ENCODE assay signal across 25 cellular contexts in the genomic region with DNA sequence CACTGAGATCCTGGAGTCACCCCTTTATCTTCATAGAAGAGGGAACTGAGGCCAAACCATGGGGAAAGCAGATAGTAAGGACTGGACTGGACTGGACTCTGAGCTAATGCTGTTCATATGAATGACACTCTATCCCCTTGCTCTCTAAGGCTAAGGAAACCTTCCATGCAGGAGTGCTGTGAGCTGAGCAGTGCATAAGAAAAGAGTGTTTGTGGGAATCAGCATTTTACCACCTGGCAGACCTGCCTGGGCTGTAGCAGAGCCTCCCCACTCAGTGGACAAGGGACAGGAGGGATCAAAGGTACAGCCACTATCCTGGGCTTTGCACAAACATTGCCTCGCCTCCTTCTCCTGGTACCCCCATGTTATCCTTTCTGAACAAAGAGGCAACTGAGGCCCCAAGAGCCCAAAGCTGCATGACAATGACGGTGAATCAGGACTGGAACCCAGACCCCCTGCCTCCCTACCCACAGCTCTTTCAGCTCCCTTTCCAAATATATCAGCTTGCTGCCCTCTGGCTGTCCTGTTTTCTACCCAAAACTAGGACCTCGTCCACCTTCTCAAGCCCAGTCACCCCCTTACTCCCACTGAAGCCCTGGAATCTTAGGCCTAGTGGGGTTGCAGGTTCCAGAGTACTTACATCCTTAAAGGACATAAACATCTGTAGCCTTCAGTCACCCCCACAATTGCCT.
"Had no signal": no experiment of that assay in that cellular context is flagged by ENCODE, and none has a peak within 500 bp of the region (broad histone marks: within the 10 kb centered on the region; RNA-seq: fewer than 3 reads in every experiment).

No MANE protein-coding gene starts in this region.

- H3K4me3 ChIP-seq: adrenal gland, MG63, Peyer's patch, SJCRH30 had no signal

- H3K4me1 Mint-ChIP-seq: activated CD4-positive, alpha-beta T cell treated with anti-CD3 and anti-CD28 coated beads for 36 hours; activated naive CD4-positive, alpha-beta T cell treated with anti-CD3 and anti-CD28 coated beads, Interleukin-2, amount 10 ng/mL, durations not matched to agents 7 days and 5 days; activated naive CD8-positive, alpha-beta T cell treated with anti-CD3 and anti-CD28 coated beads, Interleukin-2, amount 10 ng/mL, durations not matched to agents 7 days and 5 days; activated T-helper 17 cell treated with anti-CD3 and anti-CD28 coated beads, Interleukin-2, amount 50 U/mL, for 72 hours; T-cell had no signal

- H3K4me1 ChIP-seq: Peyer's patch, SJCRH30 had no signal

- H3K4me3 Mint-ChIP-seq: activated CD4-positive, alpha-beta memory T cell treated with anti-CD3 and anti-CD28 coated beads, Interleukin-2, amount 10 ng/mL, durations not matched to agents 7 days and 5 days; activated CD4-positive, alpha-beta T cell treated with anti-CD3 and anti-CD28 coated beads for 36 hours; activated naive CD4-positive, alpha-beta T cell treated with anti-CD3 and anti-CD28 coated beads, Interleukin-2, amount 10 ng/mL, durations not matched to agents 7 days and 5 days; activated naive CD8-positive, alpha-beta T cell treated with anti-CD3 and anti-CD28 coated beads, Interleukin-2, amount 10 ng/mL, durations not matched to agents 7 days and 5 days; activated T-helper 17 cell treated with anti-CD3 and anti-CD28 coated beads, Interleukin-2, amount 50 U/mL, for 72 hours; T-cell had no signal

- H3K36me3 ChIP-seq: adrenal gland, MG63, Peyer's patch, SJCRH30 had no signal

- ATAC-seq: activated CD4-positive, alpha-beta T cell treated with anti-CD3 and anti-CD28 coated beads for 36 hours; activated T-helper 17 cell treated with anti-CD3 and anti-CD28 coated beads, Interleukin-2, amount 50 U/mL, for 72 hours; T-cell had no signal

- H3K27ac Mint-ChIP-seq: activated CD4-positive, alpha-beta memory T cell treated with anti-CD3 and anti-CD28 coated beads, Interleukin-2, amount 10 ng/mL, durations not matched to agents 7 days and 5 days; activated CD4-positive, alpha-beta T cell treated with anti-CD3 and anti-CD28 coated beads for 36 hours; activated naive CD4-positive, alpha-beta T cell treated with anti-CD3 and anti-CD28 coated beads, Interleukin-2, amount 10 ng/mL, durations not matched to agents 7 days and 5 days; activated naive CD8-positive, alpha-beta T cell treated with anti-CD3 and anti-CD28 coated beads, Interleukin-2, amount 10 ng/mL, durations not matched to agents 7 days and 5 days; activated T-helper 17 cell treated with anti-CD3 and anti-CD28 coated beads, Interleukin-2, amount 50 U/mL, for 72 hours; T-cell had no signal

- H3K9me3 Mint-ChIP-seq: activated CD4-positive, alpha-beta memory T cell treated with anti-CD3 and anti-CD28 coated beads, Interleukin-2, amount 10 ng/mL, durations not matched to agents 7 days and 5 days; activated naive CD4-positive, alpha-beta T cell treated with anti-CD3 and anti-CD28 coated beads, Interleukin-2, amount 10 ng/mL, durations not matched to agents 7 days and 5 days; activated naive CD8-positive, alpha-beta T cell treated with anti-CD3 and anti-CD28 coated beads, Interleukin-2, amount 10 ng/mL, durations not matched to agents 7 days and 5 days; T-cell had no signal

- H3K27me3 ChIP-seq: adrenal gland, MG63, Peyer's patch, SJCRH30 had no signal

- H3K9me3 ChIP-seq: adrenal gland, MG63, Peyer's patch, SJCRH30 had no signal

- H3K36me3 Mint-ChIP-seq: activated naive CD4-positive, alpha-beta T cell treated with anti-CD3 and anti-CD28 coated beads, Interleukin-2, amount 10 ng/mL, durations not matched to agents 7 days and 5 days; activated naive CD8-positive, alpha-beta T cell treated with anti-CD3 and anti-CD28 coated beads, Interleukin-2, amount 10 ng/mL, durations not matched to agents 7 days and 5 days; T-cell had no signal

- H3K27ac ChIP-seq: adrenal gland, Peyer's patch, RWPE1, SJCRH30, VCaP had no signal

- DNase-seq: activated CD4-positive, alpha-beta memory T cell treated with anti-CD3 and anti-CD28 coated beads, Interleukin-2, amount 10 ng/mL, durations not matched to agents 7 days and 5 days; activated CD4-positive, alpha-beta T cell treated with anti-CD3 and anti-CD28 coated beads for 36 hours; activated CD4-positive, alpha-beta T cell treated with anti-CD3 and anti-CD28 coated beads, Interleukin-2, amount 50 U/mL, for 1 hour; activated gamma-delta T cell; activated naive CD4-positive, alpha-beta T cell treated with anti-CD3 and anti-CD28 coated beads, Interleukin-2, amount 10 ng/mL, durations not matched to agents 7 days and 5 days; activated naive CD8-positive, alpha-beta T cell treated with anti-CD3 and anti-CD28 coated beads, Interleukin-2, amount 10 ng/mL, durations not matched to agents 7 days and 5 days; activated T-cell treated with anti-CD3 and anti-CD28 coated beads for 4 hours; activated T-cell treated with anti-CD3 and anti-CD28 coated beads, Interleukin-2, amount 50 U/mL, for 48 hours; MG63; MV-4-11; NCI-H1092 treated with DMSO at 0.1 percent for 48 hours; NCI-H1417 treated with DMSO at 0.1 percent for 48 hours; NCI-H1694; NCI-H2029; NCI-H2107; NCI-H345; NCI-H510A; Right ventricle myocardium superior; SJCRH30; T-cell had no signal
